Comparison of ENCODE assay signal across 9 cellular contexts in the genomic region with DNA sequence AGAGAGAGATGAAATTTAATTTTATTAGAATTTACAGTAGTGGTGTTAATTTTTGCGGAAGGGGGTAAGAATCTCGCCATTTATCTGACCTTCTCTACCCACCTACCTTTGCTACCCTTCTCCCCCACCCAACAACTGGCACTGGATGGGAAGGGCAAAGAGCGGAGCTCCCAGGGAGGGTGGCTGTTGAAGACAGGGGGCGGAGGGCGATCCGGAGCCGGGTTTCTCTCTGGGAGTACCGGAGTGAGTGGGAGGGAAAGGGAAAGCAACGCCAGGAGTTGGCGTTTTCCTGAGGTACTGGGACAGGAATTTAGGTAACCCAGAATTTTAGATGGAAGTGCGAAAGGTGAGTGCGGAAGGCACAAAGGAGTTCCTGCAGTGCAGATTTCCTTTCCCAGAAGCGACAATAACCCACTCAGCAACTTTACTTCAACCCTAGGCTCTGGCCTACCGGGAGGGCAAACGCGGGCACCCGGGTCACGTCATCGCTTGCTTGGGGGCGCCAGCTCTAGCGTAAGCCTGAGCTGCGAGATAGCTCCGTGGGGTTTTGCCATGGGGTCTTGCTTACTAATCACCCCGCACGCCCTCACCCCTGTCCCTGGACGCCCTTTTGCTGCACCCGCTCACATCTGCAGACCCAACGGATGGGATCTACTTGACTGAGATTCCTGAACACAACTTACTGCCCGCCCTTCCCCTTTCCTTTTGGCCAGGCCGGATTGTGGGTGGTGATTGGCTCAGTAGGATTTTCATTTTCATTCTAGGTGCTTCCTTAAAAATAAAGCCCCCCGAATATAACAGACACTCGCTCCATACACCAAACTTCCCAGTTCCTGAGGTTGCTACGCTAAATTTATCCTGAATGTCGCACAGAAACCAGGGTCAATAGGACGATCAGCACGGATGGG.
DNase-seq lines count a peak whose midpoint lies in the region; ATAC-seq and TF ChIP-seq lines count a peak whose summit lies in the region.
"Had no signal": no experiment of that assay in that cellular context is flagged by ENCODE, and none has a peak within 500 bp of the region (broad histone marks: within the 10 kb centered on the region; RNA-seq: fewer than 3 reads in every experiment).

No MANE protein-coding gene starts in this region.

- H2BK5ac ChIP-seq in mesenchymal stem cell (ENCODE audit: low read depth, low read length, poor library complexity, severe bottlenecking), result no peak overlapping the region

- H3K4me3 ChIP-seq in mammary epithelial cell (replicated peaks in 1 of 3; ENCODE audit: insufficient read depth in 1 of 3, low read depth in 2 of 3, low read length in 3 of 3) (peak overlapping the region in 2 of 3 experiments; percentile 49 to 54), mesenchymal stem cell (ENCODE audit: insufficient read depth in 1 of 2, low read depth in 1 of 2, low read length in 2 of 2) (peak overlapping the region in 1 of 2 experiments; percentile 75), upper lobe of left lung (peak overlapping the region in 3 of 4 donors; percentile 38 to 50 (median 48)), aorta (ENCODE audit: low read length in 2 of 2) (peak overlapping the region in 1 of 2 donors; percentile 51)

- no peaks in the 10 kb centered on the region for H3K79me2 ChIP-seq in mammary epithelial cell (ENCODE audit: insufficient read depth, low read length)

- H2BK15ac ChIP-seq in mesenchymal stem cell (ENCODE audit: low read depth, poor library complexity, severe bottlenecking), result no peak overlapping the region

- H3K4ac ChIP-seq in mesenchymal stem cell (ENCODE audit: low read depth in 1 of 2, low read length in 2 of 2), result no peak overlapping the region

- no peak overlapping the region for H3K27ac ChIP-seq in mammary epithelial cell (ENCODE audit: insufficient read depth, low read depth, low read length)
- H3K27ac ChIP-seq in mesenchymal stem cell (ENCODE audit: low read length, poor library complexity, severe bottlenecking), result no peak overlapping the region
- H3K27ac ChIP-seq in upper lobe of left lung, result no peak overlapping the region
- no peak overlapping the region for H3K27ac ChIP-seq in aorta (ENCODE audit: low read depth in 1 of 2, low read length in 2 of 2)

- no peaks in the 10 kb centered on the region for H4K20me1 ChIP-seq in mammary epithelial cell (ENCODE audit: insufficient read depth, low read length)

- peak overlapping the region in 1 of 2 experiments; percentile 10 for H3K23ac ChIP-seq in mesenchymal stem cell (ENCODE audit: low read length in 2 of 2)

- H2AFZ ChIP-seq in mammary epithelial cell (ENCODE audit: low read depth, low read length) (no peak overlapping the region), mesenchymal stem cell (ENCODE audit: low read depth, low read length) (no peak overlapping the region)

- no peak overlapping the region for H3K4me3 Mint-ChIP-seq in activated CD8-positive, alpha-beta T cell treated with anti-CD3 and anti-CD28 coated beads, Interleukin-2, amount 10 ng/mL, durations not matched to agents 7 days and 5 days
- H3K4me3 Mint-ChIP-seq in activated CD8-positive, alpha-beta T cell treated with anti-CD3 and anti-CD28 coated beads for 36 hours, result no peak overlapping the region
- no peak overlapping the region for H3K4me3 Mint-ChIP-seq in activated T-cell treated with anti-CD3 and anti-CD28 coated beads, Interleukin-2, amount 50 U/mL, for 24 hours

- no peak overlapping the region for H4K8ac ChIP-seq in mesenchymal stem cell (ENCODE audit: low read length)

- no peak overlapping the region for H2BK12ac ChIP-seq in mesenchymal stem cell (ENCODE audit: low read length in 2 of 2)

- TF ChIP-seq CTCF in activated CD8-positive, alpha-beta T cell treated with anti-CD3 and anti-CD28 coated beads for 36 hours (IDR thresholded peaks at IDR 0.05), result no peak
- TF ChIP-seq CTCF in mammary epithelial cell (conservative IDR thresholded peaks at IDR 0.05 in 1 of 2, IDR thresholded peaks at IDR 0.05 in 1 of 2; ENCODE audit: extremely low read depth in 1 of 2, insufficient read depth in 1 of 2, low read depth in 1 of 2, low read length in 2 of 2) (no peak), upper lobe of left lung (IDR thresholded peaks at IDR 0.05) (no peak)

- H3K9me3 Mint-ChIP-seq in activated CD8-positive, alpha-beta T cell treated with anti-CD3 and anti-CD28 coated beads, Interleukin-2, amount 10 ng/mL, durations not matched to agents 7 days and 5 days (ENCODE audit: insufficient read depth), result peaks cover 10% of the 10 kb centered on the region
- H3K9me3 Mint-ChIP-seq in activated CD8-positive, alpha-beta T cell treated with anti-CD3 and anti-CD28 coated beads for 36 hours, result peaks cover 5% of the 10 kb centered on the region
- peaks cover 7% of the 10 kb centered on the region for H3K9me3 Mint-ChIP-seq in activated T-cell treated with anti-CD3 and anti-CD28 coated beads, Interleukin-2, amount 50 U/mL, for 24 hours

- H2BK120ac ChIP-seq in mesenchymal stem cell (ENCODE audit: low read depth, low read length), result no peak overlapping the region

- intact Hi-C loops in activated CD8-positive, alpha-beta T cell treated with anti-CD3 and anti-CD28 coated beads for 36 hours (cut with micrococcal nuclease), result no loop called here
- intact Hi-C loops in mammary epithelial cell (cut with micrococcal nuclease) (loop anchor here (10.0 kb wide), 1 partner anchor 381 kb away; no protein-coding TSS in a partner anchor), aorta (cut with DNase I) (no loop called here)

- CTCF ChIA-PET in activated CD8-positive, alpha-beta T cell treated with anti-CD3 and anti-CD28 coated beads, Interleukin-2, amount 10 ng/mL, durations not matched to agents 7 days and 5 days (lab: Charles Lee), result interaction anchor here (0.6 kb wide), 1 partner anchor 11 kb away, joined by 3 read pairs; no protein-coding TSS in a partner anchor
- CTCF ChIA-PET in activated CD8-positive, alpha-beta T cell treated with anti-CD3 and anti-CD28 coated beads for 36 hours (lab: Charles Lee), result no interaction called here
- CTCF ChIA-PET in mammary epithelial cell (lab: Charles Lee; ENCODE audit: low non-redundant PET), result no interaction called here

- ATAC-seq in activated CD8-positive, alpha-beta T cell treated with anti-CD3 and anti-CD28 coated beads, Interleukin-2, amount 10 ng/mL, durations not matched to agents 7 days and 5 days, result no peak
- no peak for ATAC-seq in activated CD8-positive, alpha-beta T cell treated with anti-CD3 and anti-CD28 coated beads for 36 hours
- ATAC-seq in upper lobe of left lung (ENCODE audit: low FRiP score in 2 of 2) (no peak), aorta (ENCODE audit: low FRiP score) (no peak), HG02571 (IDR thresholded peaks at IDR 0.05; ENCODE audit: unreplicated experiment) (no peak)

- H3K14ac ChIP-seq in mesenchymal stem cell (ENCODE audit: low read length in 2 of 2), result no peak overlapping the region

- WGBS in mammary epithelial cell (ENCODE audit: low coverage, missing lambda C conversion rate), result 65% methylated on average over 31 of the region's 36 CpGs
- WGBS in mesenchymal stem cell, result 8% methylated on average over 31 of the region's 36 CpGs
- 11 to 20% methylated on average over 26 to 36 of the region's 36 CpGs for WGBS in upper lobe of left lung, 2 donors
- WGBS in aorta, 2 donors, result 35 to 36% methylated on average over 36 of the region's 36 CpGs

- no peak for DNase-seq in activated CD8-positive, alpha-beta T cell treated with anti-CD3 and anti-CD28 coated beads, Interleukin-2, amount 10 ng/mL, durations not matched to agents 7 days and 5 days
- DNase-seq in activated CD8-positive, alpha-beta T cell treated with anti-CD3 and anti-CD28 coated beads for 36 hours, result no peak
- DNase-seq in mammary epithelial cell, result no peak
- no peak for DNase-seq in mesenchymal stem cell
- DNase-seq in upper lobe of left lung, result peak in 1 of 2 donors; percentile 43
- DNase-seq in aorta, result no peak
- DNase-seq in activated T-cell treated with anti-CD3 and anti-CD28 coated beads, Interleukin-2, amount 50 U/mL, for 24 hours, result no peak
- DNase-seq: occipital lobe had no signal

- H2AK5ac ChIP-seq in mesenchymal stem cell (ENCODE audit: low read length, severe bottlenecking), result no peak overlapping the region

- peak overlapping the region; percentile 90 for H3K4me2 ChIP-seq in mammary epithelial cell (ENCODE audit: insufficient read depth, low read depth, low read length)
- peak overlapping the region; percentile 88 for H3K4me2 ChIP-seq in mesenchymal stem cell (ENCODE audit: low read length, poor library complexity, severe bottlenecking)

- peak overlapping the region; percentile 30 for H3K27ac Mint-ChIP-seq in activated CD8-positive, alpha-beta T cell treated with anti-CD3 and anti-CD28 coated beads, Interleukin-2, amount 10 ng/mL, durations not matched to agents 7 days and 5 days
- H3K27ac Mint-ChIP-seq in activated CD8-positive, alpha-beta T cell treated with anti-CD3 and anti-CD28 coated beads for 36 hours, result no peak overlapping the region
- no peak overlapping the region for H3K27ac Mint-ChIP-seq in activated T-cell treated with anti-CD3 and anti-CD28 coated beads, Interleukin-2, amount 50 U/mL, for 24 hours

- H3K18ac ChIP-seq in mesenchymal stem cell (ENCODE audit: low read depth in 1 of 2, low read length in 2 of 2), result no peak overlapping the region

- peaks cover 29% of the 10 kb centered on the region for H3K27me3 ChIP-seq in mammary epithelial cell (ENCODE audit: insufficient read depth, low read length)
- H3K27me3 ChIP-seq in mesenchymal stem cell (ENCODE audit: control insufficient read depth in 1 of 2, insufficient read depth in 1 of 2, low read length in 2 of 2), result peaks cover 89 to 93% of the 10 kb centered on the region in 2 experiments
- H3K27me3 ChIP-seq in upper lobe of left lung, result peaks cover 0 to 47% (median 10%) of the 10 kb centered on the region in 4 donors
- H3K27me3 ChIP-seq in aorta (ENCODE audit: control insufficient read depth in 1 of 2, insufficient read depth in 2 of 2, low read length in 1 of 2), result peaks cover 0 to 2% of the 10 kb centered on the region in 2 donors

- TF ChIP-seq POLR2A in upper lobe of left lung (IDR thresholded peaks at IDR 0.05), result no peak

- peaks cover 70% of the 10 kb centered on the region for H3K27me3 Mint-ChIP-seq in activated CD8-positive, alpha-beta T cell treated with anti-CD3 and anti-CD28 coated beads, Interleukin-2, amount 10 ng/mL, durations not matched to agents 7 days and 5 days (ENCODE audit: low read depth)
- H3K27me3 Mint-ChIP-seq in activated CD8-positive, alpha-beta T cell treated with anti-CD3 and anti-CD28 coated beads for 36 hours, result peaks cover 65% of the 10 kb centered on the region
- peaks cover 93% of the 10 kb centered on the region for H3K27me3 Mint-ChIP-seq in activated T-cell treated with anti-CD3 and anti-CD28 coated beads, Interleukin-2, amount 50 U/mL, for 24 hours

- no peaks in the 10 kb centered on the region for H3K79me1 ChIP-seq in mesenchymal stem cell (replicated peaks; ENCODE audit: low read length, poor library complexity, severe bottlenecking)

- POLR2A ChIA-PET in activated CD8-positive, alpha-beta T cell treated with anti-CD3 and anti-CD28 coated beads, Interleukin-2, amount 10 ng/mL, durations not matched to agents 7 days and 5 days (lab: Charles Lee), result no interaction called here
- POLR2A ChIA-PET in activated CD8-positive, alpha-beta T cell treated with anti-CD3 and anti-CD28 coated beads for 36 hours (lab: Charles Lee), result no interaction called here

- BruUV-seq in mammary epithelial cell (replicated peaks; lab: Mats Ljungman, UMichigan), result no TSS peak

- H3K9ac ChIP-seq in mammary epithelial cell (ENCODE audit: insufficient read depth, low read length) (no peak overlapping the region), mesenchymal stem cell (ENCODE audit: low read length) (no peak overlapping the region)

- dilution Hi-C loops in mammary epithelial cell (cut with HindIII; ENCODE audit: low sequenced_read_pairs), result no loop called here

- peaks cover 7% of the 10 kb centered on the region for H3K36me3 Mint-ChIP-seq in activated CD8-positive, alpha-beta T cell treated with anti-CD3 and anti-CD28 coated beads, Interleukin-2, amount 10 ng/mL, durations not matched to agents 7 days and 5 days (ENCODE audit: low read depth)
- no peaks in the 10 kb centered on the region for H3K36me3 Mint-ChIP-seq in activated CD8-positive, alpha-beta T cell treated with anti-CD3 and anti-CD28 coated beads for 36 hours (ENCODE audit: low read depth)
- H3K36me3 Mint-ChIP-seq in activated T-cell treated with anti-CD3 and anti-CD28 coated beads, Interleukin-2, amount 50 U/mL, for 24 hours (ENCODE audit: low read depth), result no peaks in the 10 kb centered on the region

- H3K36me3 ChIP-seq in mammary epithelial cell (ENCODE audit: insufficient read depth, low read length), result no peaks in the 10 kb centered on the region
- no peaks in the 10 kb centered on the region for H3K36me3 ChIP-seq in mesenchymal stem cell (ENCODE audit: control insufficient read depth in 1 of 2, insufficient read depth in 2 of 2, low read depth in 1 of 2, low read length in 2 of 2)
- no peaks in the 10 kb centered on the region for H3K36me3 ChIP-seq in upper lobe of left lung
- no peaks in the 10 kb centered on the region for H3K36me3 ChIP-seq in aorta (ENCODE audit: control insufficient read depth in 1 of 2, insufficient read depth in 2 of 2, low read length in 1 of 2)

- H3K4me1 ChIP-seq in mammary epithelial cell (ENCODE audit: insufficient read depth, low read length) (peaks cover 6% of the 10 kb centered on the region), mesenchymal stem cell (ENCODE audit: control insufficient read depth, insufficient read depth, low read depth, low read length) (peaks cover 36% of the 10 kb centered on the region), upper lobe of left lung (peaks cover 0 to 44% (median 14%) of the 10 kb centered on the region in 4 donors), aorta (ENCODE audit: control insufficient read depth in 1 of 2, insufficient read depth in 2 of 2, low read length in 2 of 2) (no peaks in the 10 kb centered on the region)

- no peak overlapping the region for H4K91ac ChIP-seq in mesenchymal stem cell (ENCODE audit: low read length)

- H3K4me1 Mint-ChIP-seq in activated CD8-positive, alpha-beta T cell treated with anti-CD3 and anti-CD28 coated beads, Interleukin-2, amount 10 ng/mL, durations not matched to agents 7 days and 5 days (ENCODE audit: low read depth), result peaks cover 10% of the 10 kb centered on the region
- peaks cover 5% of the 10 kb centered on the region for H3K4me1 Mint-ChIP-seq in activated CD8-positive, alpha-beta T cell treated with anti-CD3 and anti-CD28 coated beads for 36 hours (ENCODE audit: low read depth)
- H3K4me1 Mint-ChIP-seq in activated T-cell treated with anti-CD3 and anti-CD28 coated beads, Interleukin-2, amount 50 U/mL, for 24 hours (ENCODE audit: low read depth), result peaks cover 12% of the 10 kb centered on the region

- TF ChIP-seq EP300 in upper lobe of left lung (IDR thresholded peaks at IDR 0.05), result no peak

- in situ Hi-C loops in mammary epithelial cell (cut with MboI; ENCODE audit: low sequenced_read_pairs in 2 of 2), result no loop called here

- no peaks in the 10 kb centered on the region for H3K9me3 ChIP-seq in mammary epithelial cell (replicated peaks; ENCODE audit: insufficient read depth, low read length)
- H3K9me3 ChIP-seq in mesenchymal stem cell (ENCODE audit: control insufficient read depth, low read length), result no peaks in the 10 kb centered on the region
- no peaks in the 10 kb centered on the region for H3K9me3 ChIP-seq in upper lobe of left lung
- no peaks in the 10 kb centered on the region for H3K9me3 ChIP-seq in aorta (ENCODE audit: control insufficient read depth, low read length)
